ENCODE assay signal across 35 cellular contexts in genomic region chr4:145433684-145434083, GRCh38.
"Had no signal": no experiment of that assay in that cellular context is flagged by ENCODE, and none has a peak within 500 bp of the region (broad histone marks: within the 10 kb centered on the region; RNA-seq: fewer than 3 reads in every experiment).

No MANE protein-coding gene starts in this region.

- H3K4me3 ChIP-seq: MG63 had no signal

- H3K9me3 ChIP-seq: MG63 had no signal

- H3K4me2 ChIP-seq: KMS-11 had no signal

- H3K9ac ChIP-seq: KMS-11 had no signal

- DNase-seq: Karpas-422, Kasumi-1, KG1, MG63, MM.1S, MV-4-11, NCI-H1048, NCI-H1092, NCI-H1092 treated with DMSO at 0.1 percent for 48 hours, NCI-H1105, NCI-H1105 treated with DMSO at 0.1 percent for 48 hours, NCI-H1417, NCI-H1417 treated with DMSO at 0.1 percent for 48 hours, NCI-H1436, NCI-H1436 treated with DMSO at 0.1 percent for 48 hours, NCI-H146, NCI-H1694, NCI-H1694 treated with DMSO at 0.1 percent for 48 hours, NCI-H187, NCI-H187 treated with DMSO at 0.1 percent for 48 hours, NCI-H1930, NCI-H2029, NCI-H2029 treated with DMSO at 0.1 percent for 48 hours, NCI-H2081, NCI-H2081 treated with DMSO at 0.1 percent for 48 hours, NCI-H2107, NCI-H2171, NCI-H2171 treated with DMSO at 0.1 percent for 48 hours, NCI-H2227 treated with DMSO at 0.1 percent for 48 hours, NCI-H226, NCI-H345, NCI-H446, NCI-H446 treated with DMSO at 0.1 percent for 48 hours, NCI-H510A had no signal

- H3K27me3 ChIP-seq: MG63 had no signal

- H3K27ac ChIP-seq: KMS-11 had no signal

- H3K36me3 ChIP-seq: MG63 had no signal
